Comparison of ENCODE assay signal across 1 cellular context in genomic region chr1:25993197-25993951, GRCh38.
TF ChIP-seq lines count a peak whose summit lies in the region.

No MANE protein-coding gene starts in this region.

TF ChIP-seq in K562, 482 proteins besides CTCF, POLR2A, EP300 and RAD21 (continued from another document and continues in another):
- TF ChIP-seq ZBTB7A (IDR thresholded peaks at IDR 0.05; ENCODE audit: borderline replicate concordance, control insufficient read depth, low read depth, low read length) (peak; percentile 42; the same call in 1 of the 2 replicates), SRSF3 (IDR thresholded peaks at IDR 0.05; ENCODE audit: insufficient read depth, low read length) (no peak), ZC3H11A (IDR thresholded peaks at IDR 0.05; ENCODE audit: low read depth, low read length) (no peak), FIP1L1 (IDR thresholded peaks at IDR 0.05; ENCODE audit: low read depth, low read length, poor library complexity, severe bottlenecking) (no peak), CC2D1A (IDR thresholded peaks at IDR 0.05) (no peak), MTF1 (CRISPR knock-in tag; IDR thresholded peaks at IDR 0.05; ENCODE audit: borderline replicate concordance) (no peak), PKNOX1 (IDR thresholded peaks at IDR 0.05) (peak; percentile 97), RBM14 (IDR thresholded peaks at IDR 0.05; ENCODE audit: borderline replicate concordance, insufficient read depth, low read depth, low read length) (no peak), THRB (CRISPR knock-in tag; conservative IDR thresholded peaks at IDR 0.05) (no peak), ZC3H4 (CRISPR knock-in tag; IDR thresholded peaks at IDR 0.05; ENCODE audit: borderline replicate concordance) (no peak), E2F1 (CRISPR knock-in tag; IDR thresholded peaks at IDR 0.05) (no peak), CEBPZ (IDR thresholded peaks at IDR 0.05; ENCODE audit: borderline replicate concordance, low read depth, low read length) (no peak), KLF10 (CRISPR knock-in tag; IDR thresholded peaks at IDR 0.05) (no peak), ZNF384 (IDR thresholded peaks at IDR 0.05; ENCODE audit: low read depth, low read length) (no peak), CEBPB (tag; IDR thresholded peaks at IDR 0.05) (no peak), PREB (CRISPR knock-in tag; IDR thresholded peaks at IDR 0.05) (no peak), USF2 (CRISPR knock-in tag; IDR thresholded peaks at IDR 0.05) (no peak), PHF20 (IDR thresholded peaks at IDR 0.05; ENCODE audit: partially characterized antibody) (no peak), ZZZ3 (IDR thresholded peaks at IDR 0.05) (no peak), TEAD2 (tag; IDR thresholded peaks at IDR 0.05) (no peak), RFX7 (CRISPR knock-in tag; IDR thresholded peaks at IDR 0.05) (no peak), PYGO2 (tag; IDR thresholded peaks at IDR 0.05) (no peak), FOXK2 (conservative IDR thresholded peaks at IDR 0.05 in 1 of 2, IDR thresholded peaks at IDR 0.05 in 1 of 2; ENCODE audit: low read depth in 2 of 2) (peak; percentile 24 to 28; a peak in 2 of 4 replicates), BRF2 (IDR thresholded peaks at IDR 0.05; ENCODE audit: borderline replicate concordance, insufficient read depth, insufficient read length) (no peak), PHF8 (IDR thresholded peaks at IDR 0.05; ENCODE audit: borderline replicate concordance, low read length) (no peak), MYNN (IDR thresholded peaks at IDR 0.05) (no peak), MYNN (CRISPR knock-in tag; IDR thresholded peaks at IDR 0.05) (no peak), CREBBP (IDR thresholded peaks at IDR 0.05; ENCODE audit: low read depth, low read length) (no peak), SMARCA5 (IDR thresholded peaks at IDR 0.05) (no peak), ILK (tag; IDR thresholded peaks at IDR 0.05; ENCODE audit: borderline replicate concordance, low read depth) (no peak), ZNF445 (CRISPR knock-in tag; IDR thresholded peaks at IDR 0.05; ENCODE audit: low read depth) (no peak), C11orf30 (IDR thresholded peaks at IDR 0.05; ENCODE audit: low read depth) (no peak), ATF1 (CRISPR knock-in tag; IDR thresholded peaks at IDR 0.05) (no peak), ATF1 (tag; IDR thresholded peaks at IDR 0.05) (no peak), RNF2 (IDR thresholded peaks at IDR 0.05) (no peak), EGR1 (conservative IDR thresholded peaks at IDR 0.05) (no peak), IRF1 (CRISPR knock-in tag; IDR thresholded peaks at IDR 0.05; ENCODE audit: borderline replicate concordance) (no peak), PRMT5 (CRISPR knock-in tag; IDR thresholded peaks at IDR 0.05) (no peak), CHAMP1 (IDR thresholded peaks at IDR 0.05) (no peak), ZNF282 (CRISPR knock-in tag; IDR thresholded peaks at IDR 0.05) (no peak), E4F1 (CRISPR knock-in tag; IDR thresholded peaks at IDR 0.05; ENCODE audit: borderline replicate concordance) (no peak), FOXP4 (CRISPR knock-in tag; IDR thresholded peaks at IDR 0.05; ENCODE audit: borderline replicate concordance) (no peak), E2F6 (IDR thresholded peaks at IDR 0.05; ENCODE audit: borderline replicate concordance in 1 of 2, extremely low read depth in 1 of 2, insufficient read depth in 1 of 2, insufficient read length in 1 of 2, low read depth in 1 of 2, low read length in 1 of 2, poor library complexity in 1 of 2, severe bottlenecking in 1 of 2) (peak in 1 of 2 experiments; percentile 51), ZNF347 (CRISPR knock-in tag; IDR thresholded peaks at IDR 0.05; ENCODE audit: low read depth) (no peak)
